8 cellular contexts compared by ENCODE assay signal in the genomic region with DNA sequence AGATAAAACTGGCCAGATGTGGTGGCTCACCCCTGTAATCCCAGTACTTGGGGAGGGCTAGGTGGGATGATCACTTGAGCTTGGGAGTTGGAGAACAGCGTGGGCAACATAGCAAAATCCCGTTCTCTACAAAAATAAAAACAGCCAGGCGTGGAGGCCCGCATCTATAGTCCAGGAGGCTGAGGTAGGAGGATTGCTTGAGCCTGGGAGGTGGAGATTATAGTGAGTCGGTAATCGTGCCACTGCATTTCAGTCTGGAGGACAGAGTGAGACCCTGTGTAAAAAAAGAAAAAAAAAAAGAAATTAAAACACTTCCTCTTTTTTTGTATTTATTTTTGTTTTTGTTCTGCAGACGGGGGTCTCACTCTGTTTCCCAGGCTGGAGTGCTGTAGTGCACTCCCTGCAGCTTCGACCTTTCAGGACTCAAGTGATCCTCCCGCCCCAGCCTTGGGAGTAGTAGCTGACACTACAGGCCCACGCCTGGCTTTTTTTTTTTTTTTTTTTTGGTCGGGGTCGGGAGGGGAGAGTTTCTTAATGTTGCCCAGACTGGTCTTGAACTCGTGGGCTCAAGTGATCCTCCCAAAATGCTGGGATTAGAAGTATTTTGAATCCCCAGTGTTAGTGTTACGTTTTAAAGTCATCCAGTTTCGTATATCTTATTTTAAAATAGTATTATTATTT. TPM values are rescaled to one million over a fixed set of nuclear protein-coding genes. Genes with fewer than 3 reads are reported as not detected.
A peak's percentile ranks its signal among the peaks of the same experiment; 100 is the strongest.
DNase-seq lines count a peak whose midpoint lies in the region; TF ChIP-seq lines count a peak whose summit lies in the region.

No MANE protein-coding gene starts in this region.

- H3K4me3 ChIP-seq in GM08714 (ENCODE audit: low read length) = peak overlapping the region; percentile 85
- peak overlapping the region; percentile 64 to 99 (median 74) for H3K4me3 ChIP-seq in Peyer's patch
- peak overlapping the region; percentile 88 to 100 (median 96) for H3K4me3 ChIP-seq in fibroblast of lung (replicated peaks in 1 of 4; ENCODE audit: control extremely low read depth in 1 of 4, insufficient read depth in 1 of 4, low read depth in 3 of 4, low read length in 4 of 4)
- H3K4me3 ChIP-seq in rectal smooth muscle tissue (ENCODE audit: low read length) = peak overlapping the region; percentile 99

- no peaks in the 10 kb centered on the region for H4K20me1 ChIP-seq in fibroblast of lung (ENCODE audit: control insufficient read depth, extremely low read depth, insufficient read depth, low read length)

- peaks cover 65% of the 10 kb centered on the region for H3K79me2 ChIP-seq in fibroblast of lung (ENCODE audit: control insufficient read depth, insufficient read depth, low read length)

- H3K9me3 ChIP-seq in Peyer's patch (no peaks in the 10 kb centered on the region), fibroblast of lung (ENCODE audit: control insufficient read depth, insufficient read depth, low read depth, low read length) (no peaks in the 10 kb centered on the region)

- H3K9ac ChIP-seq in fibroblast of lung (ENCODE audit: insufficient read depth, low read length) (peak overlapping the region; percentile 99), rectal smooth muscle tissue (ENCODE audit: low read length) (no peak overlapping the region)

- H3K4me1 ChIP-seq in Peyer's patch (peaks cover 0 to 38% (median 12%) of the 10 kb centered on the region in 4 donors), fibroblast of lung (ENCODE audit: control insufficient read depth, extremely low read depth, insufficient read depth, low read length) (peaks cover 3% of the 10 kb centered on the region), rectal smooth muscle tissue (ENCODE audit: control insufficient read depth, insufficient read depth, low read length) (peaks cover 10% of the 10 kb centered on the region)

- TF ChIP-seq CTCF in Peyer's patch (IDR thresholded peaks at IDR 0.05) = no peak
- no peak for TF ChIP-seq CTCF in fibroblast of lung (conservative IDR thresholded peaks at IDR 0.05 in 1 of 2, IDR thresholded peaks at IDR 0.05 in 1 of 2; ENCODE audit: low read depth in 1 of 2, low read length in 2 of 2)

- no peak for TF ChIP-seq POLR2A in Peyer's patch (IDR thresholded peaks at IDR 0.05)

- H3K36me3 ChIP-seq in Peyer's patch = no peaks in the 10 kb centered on the region
- H3K36me3 ChIP-seq in fibroblast of lung (ENCODE audit: control insufficient read depth, insufficient read depth, low read length) = no peaks in the 10 kb centered on the region
- H3K36me3 ChIP-seq in rectal smooth muscle tissue (ENCODE audit: control insufficient read depth, insufficient read depth, low read length) = no peaks in the 10 kb centered on the region

- DNase-seq in Peyer's patch (peak in 1 of 3 donors; percentile 46), fibroblast of lung (ENCODE audit: low read depth in 2 of 2) (no peak), GF-D8 (lab: John Stamatoyannopoulos, UW) (no peak), NCI-H1694 treated with DMSO at 0.1 percent for 48 hours (lab: John Stamatoyannopoulos, UW) (no peak), hepatic stellate cell (ENCODE audit: low spot score) (no peak), C1 segment of cervical spinal cord (lab: John Stamatoyannopoulos, UW) (no peak)

- peak overlapping the region in 3 of 4 donors; percentile 91 to 98 (median 92) for H3K27ac ChIP-seq in Peyer's patch
- peak overlapping the region; percentile 99 for H3K27ac ChIP-seq in fibroblast of lung (ENCODE audit: insufficient read depth, low read length)
- no peak overlapping the region for H3K27ac ChIP-seq in rectal smooth muscle tissue (ENCODE audit: low read depth, low read length)

- no peak overlapping the region for H2AFZ ChIP-seq in fibroblast of lung (ENCODE audit: low read length)

- no peaks in the 10 kb centered on the region for H3K27me3 ChIP-seq in Peyer's patch
- H3K27me3 ChIP-seq in fibroblast of lung (ENCODE audit: control insufficient read depth, insufficient read depth, low read length) = no peaks in the 10 kb centered on the region
- no peaks in the 10 kb centered on the region for H3K27me3 ChIP-seq in rectal smooth muscle tissue (ENCODE audit: control insufficient read depth, insufficient read depth, low read length)

- H3K4me2 ChIP-seq in fibroblast of lung (ENCODE audit: extremely low read depth, insufficient read depth, low read length) = peak overlapping the region; percentile 83

RNA-seq across cellular contexts. Expression of a gene that starts 1.5 kb away (rescaled TPM):
- total RNA-seq in Peyer's patch (100 to 1,000 TPM; 228 to 274 (median 261) TPM), fibroblast of lung (120 and 139 TPM in 2 replicates)
- 174 and 221 TPM in 2 replicates for polyA plus RNA-seq in fibroblast of lung
- 84.6 and 104 TPM in 2 replicates for polyA plus RNA-seq in fibroblast of lung (2012)
- 59.2 and 138 TPM in 2 replicates for polyA minus RNA-seq in fibroblast of lung (ENCODE audit: low replicate concordance)

RNA-seq across cellular contexts. Expression of a gene that starts 12.8 kb away (rescaled TPM):
- total RNA-seq in Peyer's patch = 10 to 100 TPM; 16.5 to 22.0 (median 19.3) TPM
- total RNA-seq in fibroblast of lung = 3.3 and 5.9 TPM in 2 replicates
- 4.9 and 5.8 TPM in 2 replicates for polyA plus RNA-seq in fibroblast of lung
- 3.5 and 3.6 TPM in 2 replicates for polyA plus RNA-seq in fibroblast of lung (2012)
- polyA minus RNA-seq in fibroblast of lung (ENCODE audit: low replicate concordance) = 2.3 and 5.8 TPM in 2 replicates

RNA-seq across cellular contexts. Expression of a gene that starts 51.1 kb away (rescaled TPM):
- 10 to 100 TPM; 14.0 to 40.2 (median 22.5) TPM for total RNA-seq in Peyer's patch
- 11.0 and 13.2 TPM in 2 replicates for total RNA-seq in fibroblast of lung
- polyA plus RNA-seq in fibroblast of lung = 10.6 and 11.5 TPM in 2 replicates
- 6.8 and 11.1 TPM in 2 replicates for polyA plus RNA-seq in fibroblast of lung (2012)
- polyA minus RNA-seq in fibroblast of lung (ENCODE audit: low replicate concordance) = 16.7 and 19.6 TPM in 2 replicates
